13 cellular contexts compared by ENCODE assay signal in the genomic region with DNA sequence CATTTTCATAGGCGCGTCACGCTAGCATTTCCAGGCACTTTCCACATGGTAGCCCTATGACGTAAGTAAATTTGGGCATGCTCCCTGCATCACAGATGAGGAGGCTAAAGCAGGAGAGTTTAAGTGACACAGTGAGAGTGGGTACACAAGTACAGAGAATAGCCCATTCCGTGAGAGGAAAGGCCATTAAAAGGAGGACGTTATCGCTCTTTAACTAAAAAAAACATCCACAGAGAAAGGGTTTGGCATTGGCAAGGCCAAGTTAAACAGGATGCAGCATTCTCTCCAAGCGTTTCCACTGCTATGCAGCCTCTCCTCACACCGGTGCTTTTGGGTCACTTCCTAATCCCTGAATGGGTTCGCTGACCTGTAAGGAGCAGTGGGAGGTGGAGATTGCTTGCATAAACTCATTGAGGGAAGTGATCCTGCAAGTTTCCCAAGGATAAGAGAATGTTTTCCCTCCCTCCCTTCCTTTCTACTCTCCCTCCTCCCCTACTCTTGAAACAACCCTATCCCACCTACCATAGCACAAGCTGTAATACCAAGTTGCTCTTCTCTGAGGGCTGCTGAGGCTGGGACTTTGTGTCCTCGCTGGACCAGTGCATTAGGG.
DNase-seq lines count a peak whose midpoint lies in the region; ATAC-seq and TF ChIP-seq lines count a peak whose summit lies in the region.
"Had no signal": no experiment of that assay in that cellular context is flagged by ENCODE, and none has a peak within 500 bp of the region (broad histone marks: within the 10 kb centered on the region; RNA-seq: fewer than 3 reads in every experiment).

No MANE protein-coding gene starts in this region.

- DNase-seq in NCI-H226 (peak; percentile 30), chondrocyte (ENCODE audit: low spot score) (no peak), iris pigment epithelial cell (ENCODE audit: low read depth) (peak; percentile 53), pulmonary artery endothelial cell (ENCODE audit: low read depth, low spot score) (peak; percentile 99), T-helper 1 cell (no peak)
- DNase-seq in effector memory CD8-positive, alpha-beta T cell, result no peak
- DNase-seq in activated naive CD8-positive, alpha-beta T cell treated with anti-CD3 and anti-CD28 coated beads for 36 hours, result no peak
- DNase-seq: activated CD4-positive, alpha-beta T cell treated with anti-CD3 and anti-CD28 coated beads for 48 hours; C1 segment of cervical spinal cord; NCI-H146 had no signal

- peak overlapping the region; percentile 92 for H3K27ac Mint-ChIP-seq in chondrocyte (ENCODE audit: unreplicated experiment)
- H3K27ac Mint-ChIP-seq in effector memory CD8-positive, alpha-beta T cell, result no peak overlapping the region
- H3K27ac Mint-ChIP-seq in activated naive CD8-positive, alpha-beta T cell treated with anti-CD3 and anti-CD28 coated beads for 36 hours, result no peak overlapping the region
- H3K27ac Mint-ChIP-seq: activated T-helper 2 cell treated with anti-CD3 and anti-CD28 coated beads, Interferon-gamma antibody, Interleukin-2, Interleukin-4, amounts not matched to agents 10 μg/mL and 5 μg/mL and 100 μg/mL, durations not matched to agents 14 hours and 24 hours and 36 hours had no signal

- no peak for TF ChIP-seq CTCF in chondrocyte (IDR thresholded peaks at IDR 0.05)

- H3K4me1 Mint-ChIP-seq in chondrocyte (ENCODE audit: low read depth), result peaks cover 42% of the 10 kb centered on the region
- H3K4me1 Mint-ChIP-seq in effector memory CD8-positive, alpha-beta T cell (ENCODE audit: low read depth in 2 of 2), result peaks cover 6 to 11% of the 10 kb centered on the region in 2 donors
- H3K4me1 Mint-ChIP-seq in activated naive CD8-positive, alpha-beta T cell treated with anti-CD3 and anti-CD28 coated beads for 36 hours, result no peaks in the 10 kb centered on the region

- no peak overlapping the region for H3K4me3 Mint-ChIP-seq in chondrocyte (ENCODE audit: unreplicated experiment)
- H3K4me3 Mint-ChIP-seq in effector memory CD8-positive, alpha-beta T cell, result no peak overlapping the region
- no peak overlapping the region for H3K4me3 Mint-ChIP-seq in activated naive CD8-positive, alpha-beta T cell treated with anti-CD3 and anti-CD28 coated beads for 36 hours
- H3K4me3 Mint-ChIP-seq: central memory CD8-positive, alpha-beta T cell had no signal

- no peaks in the 10 kb centered on the region for H3K27me3 Mint-ChIP-seq in chondrocyte (ENCODE audit: low read depth)
- H3K27me3 Mint-ChIP-seq in effector memory CD8-positive, alpha-beta T cell, result no peaks in the 10 kb centered on the region
- no peaks in the 10 kb centered on the region for H3K27me3 Mint-ChIP-seq in activated naive CD8-positive, alpha-beta T cell treated with anti-CD3 and anti-CD28 coated beads for 36 hours
- H3K27me3 Mint-ChIP-seq: central memory CD8-positive, alpha-beta T cell had no signal

- H3K9me3 Mint-ChIP-seq in chondrocyte (ENCODE audit: low read depth), result no peaks in the 10 kb centered on the region
- H3K9me3 Mint-ChIP-seq in effector memory CD8-positive, alpha-beta T cell, result no peaks in the 10 kb centered on the region
- peaks cover 1% of the 10 kb centered on the region for H3K9me3 Mint-ChIP-seq in activated naive CD8-positive, alpha-beta T cell treated with anti-CD3 and anti-CD28 coated beads for 36 hours
- H3K9me3 Mint-ChIP-seq: central memory CD8-positive, alpha-beta T cell had no signal

- H3K36me3 Mint-ChIP-seq in chondrocyte (ENCODE audit: low read depth), result peaks cover 3% of the 10 kb centered on the region
- peaks cover 5% of the 10 kb centered on the region for H3K36me3 Mint-ChIP-seq in effector memory CD8-positive, alpha-beta T cell (ENCODE audit: insufficient read depth)
- peaks cover 13% of the 10 kb centered on the region for H3K36me3 Mint-ChIP-seq in activated naive CD8-positive, alpha-beta T cell treated with anti-CD3 and anti-CD28 coated beads for 36 hours

- ATAC-seq in GM18517 (IDR thresholded peaks at IDR 0.05; ENCODE audit: unreplicated experiment), result no peak
- no peak for ATAC-seq in effector memory CD8-positive, alpha-beta T cell (replicated peaks)

Comparison
In these comparisons a context has a peak if more than half of its experiments do, and no peak if none do; other contexts are left out.
1. DNase-seq: peak in NCI-H226 (single experiment), iris pigment epithelial cell (single experiment) and pulmonary artery endothelial cell (single experiment); none in chondrocyte (single experiment), effector memory CD8-positive, alpha-beta T cell (0 of 3), T-helper 1 cell (0 of 5) and activated naive CD8-positive, alpha-beta T cell treated with anti-CD3 and anti-CD28 coated beads for 36 hours (single experiment).